In genomic region chr4:153485374-153485773, GRCh38 we compare ENCODE assay signal across 1 cellular context.
TF ChIP-seq lines count a peak whose summit lies in the region.

No MANE protein-coding gene starts in this region.

TF ChIP-seq in GM12878, 131 proteins besides CTCF, POLR2A, EP300 and RAD21 (continued from another document):
- TF ChIP-seq LARP7 (IDR thresholded peaks at IDR 0.05) (no peak), ESRRA (IDR thresholded peaks at IDR 0.05; ENCODE audit: low read length) (no peak), ZNF687 (IDR thresholded peaks at IDR 0.05) (no peak), IRF4 (IDR thresholded peaks at IDR 0.05; ENCODE audit: low read depth, low read length) (no peak), BHLHE40 (IDR thresholded peaks at IDR 0.05; ENCODE audit: borderline replicate concordance in 1 of 2, low read depth in 2 of 2, low read length in 1 of 2) (no peak), ETV6 (conservative IDR thresholded peaks at IDR 0.05 in 1 of 2, IDR thresholded peaks at IDR 0.05 in 1 of 2; ENCODE audit: borderline replicate concordance in 1 of 2, low read depth in 1 of 2) (no peak), NRF1 (conservative IDR thresholded peaks at IDR 0.05; ENCODE audit: low read depth, low read length) (no peak)
